1 cellular context compared by ENCODE assay signal in the genomic region with DNA sequence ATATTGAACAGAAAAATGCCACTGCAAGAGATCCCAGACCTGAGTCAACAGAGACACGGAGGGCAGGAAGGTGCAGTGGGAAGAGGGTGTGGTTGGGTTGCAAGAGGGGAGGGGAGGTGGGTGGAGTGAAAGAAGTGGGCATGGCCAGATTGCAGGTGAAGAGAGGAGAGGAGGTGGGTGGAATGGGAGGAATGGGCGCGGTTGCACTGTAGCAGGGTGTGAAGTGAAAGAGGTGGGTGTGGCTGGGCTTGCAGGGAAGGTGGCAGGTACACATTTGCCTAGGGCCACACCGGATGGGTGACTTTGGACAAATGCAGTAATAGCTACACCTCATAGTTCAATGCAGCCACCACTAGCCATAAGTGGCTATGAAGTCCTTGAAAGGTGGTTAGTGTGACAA.
TF ChIP-seq lines count a peak whose summit lies in the region.

No MANE protein-coding gene starts in this region.

TF ChIP-seq in HCT116, 20 proteins besides CTCF, POLR2A, EP300 and RAD21 (continued from another document):
- TF ChIP-seq TCF7L2 (IDR thresholded peaks at IDR 0.05; ENCODE audit: borderline replicate concordance, extremely low read depth, insufficient read depth, insufficient read length) (no peak), JUND (IDR thresholded peaks at IDR 0.05) (no peak), ZFX (IDR thresholded peaks at IDR 0.05) (no peak), SRF (IDR thresholded peaks at IDR 0.05; ENCODE audit: low read depth) (no peak), SIN3A (IDR thresholded peaks at IDR 0.05; ENCODE audit: low read depth) (no peak), POLR2AphosphoS5 (IDR thresholded peaks at IDR 0.05; ENCODE audit: low read depth, low read length) (no peak), SP1 (IDR thresholded peaks at IDR 0.05; ENCODE audit: low read depth) (peak; percentile 63), EZH2 (IDR thresholded peaks at IDR 0.05) (no peak), EZH2phosphoT487 (IDR thresholded peaks at IDR 0.05; ENCODE audit: borderline replicate concordance) (no peak), CEBPB (IDR thresholded peaks at IDR 0.05; ENCODE audit: low read depth) (no peak), YY1 (IDR thresholded peaks at IDR 0.05; ENCODE audit: extremely low read depth, insufficient replicate concordance, low read depth, low read length) (no peak)
- TF ChIP-seq, protein P1, sequence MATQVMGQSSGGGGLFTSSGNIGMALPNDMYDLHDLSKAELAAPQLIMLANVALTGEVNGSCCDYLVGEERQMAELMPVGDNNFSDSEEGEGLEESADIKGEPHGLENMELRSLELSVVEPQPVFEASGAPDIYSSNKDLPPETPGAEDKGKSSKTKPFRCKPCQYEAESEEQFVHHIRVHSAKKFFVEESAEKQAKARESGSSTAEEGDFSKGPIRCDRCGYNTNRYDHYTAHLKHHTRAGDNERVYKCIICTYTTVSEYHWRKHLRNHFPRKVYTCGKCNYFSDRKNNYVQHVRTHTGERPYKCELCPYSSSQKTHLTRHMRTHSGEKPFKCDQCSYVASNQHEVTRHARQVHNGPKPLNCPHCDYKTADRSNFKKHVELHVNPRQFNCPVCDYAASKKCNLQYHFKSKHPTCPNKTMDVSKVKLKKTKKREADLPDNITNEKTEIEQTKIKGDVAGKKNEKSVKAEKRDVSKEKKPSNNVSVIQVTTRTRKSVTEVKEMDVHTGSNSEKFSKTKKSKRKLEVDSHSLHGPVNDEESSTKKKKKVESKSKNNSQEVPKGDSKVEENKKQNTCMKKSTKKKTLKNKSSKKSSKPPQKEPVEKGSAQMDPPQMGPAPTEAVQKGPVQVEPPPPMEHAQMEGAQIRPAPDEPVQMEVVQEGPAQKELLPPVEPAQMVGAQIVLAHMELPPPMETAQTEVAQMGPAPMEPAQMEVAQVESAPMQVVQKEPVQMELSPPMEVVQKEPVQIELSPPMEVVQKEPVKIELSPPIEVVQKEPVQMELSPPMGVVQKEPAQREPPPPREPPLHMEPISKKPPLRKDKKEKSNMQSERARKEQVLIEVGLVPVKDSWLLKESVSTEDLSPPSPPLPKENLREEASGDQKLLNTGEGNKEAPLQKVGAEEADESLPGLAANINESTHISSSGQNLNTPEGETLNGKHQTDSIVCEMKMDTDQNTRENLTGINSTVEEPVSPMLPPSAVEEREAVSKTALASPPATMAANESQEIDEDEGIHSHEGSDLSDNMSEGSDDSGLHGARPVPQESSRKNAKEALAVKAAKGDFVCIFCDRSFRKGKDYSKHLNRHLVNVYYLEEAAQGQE (IDR thresholded peaks at IDR 0.05; ENCODE audit: low read depth), result no peak
- TF ChIP-seq, protein P2, sequence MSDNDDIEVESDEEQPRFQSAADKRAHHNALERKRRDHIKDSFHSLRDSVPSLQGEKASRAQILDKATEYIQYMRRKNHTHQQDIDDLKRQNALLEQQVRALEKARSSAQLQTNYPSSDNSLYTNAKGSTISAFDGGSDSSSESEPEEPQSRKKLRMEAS (IDR thresholded peaks at IDR 0.05), result peak; percentile 62; the same call in 1 of the 2 replicates
- TF ChIP-seq, protein P3, sequence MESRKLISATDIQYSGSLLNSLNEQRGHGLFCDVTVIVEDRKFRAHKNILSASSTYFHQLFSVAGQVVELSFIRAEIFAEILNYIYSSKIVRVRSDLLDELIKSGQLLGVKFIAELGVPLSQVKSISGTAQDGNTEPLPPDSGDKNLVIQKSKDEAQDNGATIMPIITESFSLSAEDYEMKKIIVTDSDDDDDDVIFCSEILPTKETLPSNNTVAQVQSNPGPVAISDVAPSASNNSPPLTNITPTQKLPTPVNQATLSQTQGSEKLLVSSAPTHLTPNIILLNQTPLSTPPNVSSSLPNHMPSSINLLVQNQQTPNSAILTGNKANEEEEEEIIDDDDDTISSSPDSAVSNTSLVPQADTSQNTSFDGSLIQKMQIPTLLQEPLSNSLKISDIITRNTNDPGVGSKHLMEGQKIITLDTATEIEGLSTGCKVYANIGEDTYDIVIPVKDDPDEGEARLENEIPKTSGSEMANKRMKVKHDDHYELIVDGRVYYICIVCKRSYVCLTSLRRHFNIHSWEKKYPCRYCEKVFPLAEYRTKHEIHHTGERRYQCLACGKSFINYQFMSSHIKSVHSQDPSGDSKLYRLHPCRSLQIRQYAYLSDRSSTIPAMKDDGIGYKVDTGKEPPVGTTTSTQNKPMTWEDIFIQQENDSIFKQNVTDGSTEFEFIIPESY (IDR thresholded peaks at IDR 0.05; ENCODE audit: extremely low read depth, insufficient replicate concordance, low read length), result no peak
